ENCODE assay signal across 8 cellular contexts in genomic region chr6:4776493-4776966, GRCh38. TPM values are rescaled to one million over a fixed set of nuclear protein-coding genes. Genes with fewer than 3 reads are reported as not detected.
DNase-seq lines count a peak whose midpoint lies in the region; ATAC-seq and TF ChIP-seq lines count a peak whose summit lies in the region.

No MANE protein-coding gene starts in this region.

- intact Hi-C loops in uterus (cut with DNase I; ENCODE audit: low total_unique reads): loop anchor here (10.0 kb wide), 1 partner anchor 128 kb away; no protein-coding TSS in a partner anchor

- no peak for TF ChIP-seq POLR2A in uterus (IDR thresholded peaks at IDR 0.05)

- H3K27me3 ChIP-seq in ectodermal cell (ENCODE audit: control insufficient read depth, insufficient read depth, low read length, poor library complexity, severe bottlenecking) (peaks cover 19% of the 10 kb centered on the region), muscle layer of colon (ENCODE audit: control insufficient read depth in 1 of 2, insufficient read depth in 2 of 2, low read length in 2 of 2) (no peaks in the 10 kb centered on the region), uterus (no peaks in the 10 kb centered on the region)

- CTCF ChIA-PET in RWPE1 (lab: Yijun Ruan, JAX): interaction anchor here (0.8 kb wide), 1 partner anchor 460 kb away, joined by 3 read pairs; no protein-coding TSS in a partner anchor

- TF ChIP-seq CTCF in RWPE1 (conservative IDR thresholded peaks at IDR 0.05; ENCODE audit: low read depth) (no peak), uterus (IDR thresholded peaks at IDR 0.05) (no peak)

- peak; percentile 17 for ATAC-seq in HG02623 (IDR thresholded peaks at IDR 0.05; ENCODE audit: unreplicated experiment)

- WGBS in ectodermal cell, 2 experiments: 1% methylated on average over 76 to 77 of the region's 77 CpGs

- DNase-seq in activated T-cell treated with anti-CD3 and anti-CD28 coated beads for 1 hour (ENCODE audit: low read depth) (peak; percentile 17), RWPE1 (ENCODE audit: low spot score) (no peak), uterus (peak in 1 of 2 donors; percentile 39), cortex of kidney (lab: John Stamatoyannopoulos, UW) (no peak)
- no peak for DNase-seq in activated T-cell treated with anti-CD3 and anti-CD28 coated beads, Interleukin-2, amount 50 U/mL, for 1 hour

- H3K36me3 ChIP-seq in ectodermal cell (ENCODE audit: control insufficient read depth, insufficient read depth, low read length): no peaks in the 10 kb centered on the region
- H3K36me3 ChIP-seq in muscle layer of colon (ENCODE audit: insufficient read depth, low read length): no peaks in the 10 kb centered on the region
- H3K36me3 ChIP-seq in uterus: no peaks in the 10 kb centered on the region

- H3K4me1 ChIP-seq in ectodermal cell (ENCODE audit: control insufficient read depth, insufficient read depth, low read length): no peaks in the 10 kb centered on the region
- H3K4me1 ChIP-seq in muscle layer of colon (ENCODE audit: insufficient read depth, low read length): peaks cover 23% of the 10 kb centered on the region
- no peaks in the 10 kb centered on the region for H3K4me1 ChIP-seq in uterus

- POLR2A ChIA-PET in RWPE1 (lab: Yijun Ruan, JAX; ENCODE audit: low non-redundant PET): interaction anchor here (0.6 kb wide), 1 partner anchor 209 kb away, joined by 3 read pairs; no protein-coding TSS in a partner anchor

- H3K27ac ChIP-seq in RWPE1 (peak overlapping the region; percentile 89), ectodermal cell (ENCODE audit: insufficient read depth, low read depth, low read length, poor library complexity, severe bottlenecking) (peak overlapping the region; percentile 67), muscle layer of colon (ENCODE audit: low read depth, low read length) (peak overlapping the region; percentile 54), uterus (peak overlapping the region; percentile 83 to 88)

- H3K9me3 ChIP-seq in ectodermal cell (ENCODE audit: control insufficient read depth, low read length) (no peaks in the 10 kb centered on the region), muscle layer of colon (ENCODE audit: low read length) (no peaks in the 10 kb centered on the region), uterus (no peaks in the 10 kb centered on the region)

- H3K9ac ChIP-seq in muscle layer of colon (ENCODE audit: low read length): no peak overlapping the region

- peak overlapping the region; percentile 65 for H3K4me3 ChIP-seq in ectodermal cell (ENCODE audit: insufficient read depth, low read depth, low read length)
- peak overlapping the region in 1 of 2 donors; percentile 49 for H3K4me3 ChIP-seq in muscle layer of colon (ENCODE audit: low read depth in 1 of 2, low read length in 2 of 2)
- H3K4me3 ChIP-seq in uterus: peak overlapping the region; percentile 82 to 89

RNA-seq across cellular contexts. Expression of gene CDYL, which starts 0.3 kb away (rescaled TPM):
- polyA plus RNA-seq in ectodermal cell (2013, experiment 1 of 4): 54.5 TPM
- 43.7 TPM for polyA plus RNA-seq in ectodermal cell (2013, experiment 2 of 4)
- polyA plus RNA-seq in ectodermal cell (2013, experiment 3 of 4): 43.5 TPM
- 43.1 TPM for polyA plus RNA-seq in ectodermal cell (2013, experiment 4 of 4)
- total RNA-seq in uterus: 100 to 1,000 TPM in 1 of 4 donors, 10 to 100 TPM in 3; 24.1 to 118 (median 42.3) TPM
